In the genomic region with DNA sequence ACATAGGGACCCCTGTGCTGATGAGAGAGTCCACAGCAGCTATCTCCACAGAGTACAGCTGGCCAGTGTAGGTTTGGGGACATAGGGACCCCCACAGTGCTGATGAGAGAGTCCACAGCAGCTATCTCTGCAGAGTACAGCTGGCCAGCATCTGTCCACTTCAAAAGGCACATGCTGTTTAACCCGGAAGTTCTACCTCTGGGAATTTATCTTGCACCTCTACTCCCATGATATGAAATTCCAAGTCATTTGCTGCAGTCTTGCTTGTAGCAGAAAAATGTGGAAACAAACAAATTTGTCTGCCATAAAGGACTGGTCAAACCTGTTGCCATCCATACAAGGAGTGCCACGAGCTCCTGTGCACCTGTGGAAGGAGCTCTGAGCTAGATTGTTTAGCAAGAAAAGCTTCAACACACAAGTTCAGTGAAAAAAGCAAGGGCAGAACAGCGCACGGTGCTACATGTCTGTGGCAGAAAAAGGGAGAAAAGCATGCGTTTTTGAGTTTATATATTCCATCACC, we compare ENCODE assay signal across 1 cellular context.
TF ChIP-seq lines count a peak whose summit lies in the region.

No MANE protein-coding gene starts in this region.

TF ChIP-seq in WTC11, 78 proteins besides CTCF, POLR2A, EP300 and RAD21 (continued from another document):
- TF ChIP-seq, protein P1, sequence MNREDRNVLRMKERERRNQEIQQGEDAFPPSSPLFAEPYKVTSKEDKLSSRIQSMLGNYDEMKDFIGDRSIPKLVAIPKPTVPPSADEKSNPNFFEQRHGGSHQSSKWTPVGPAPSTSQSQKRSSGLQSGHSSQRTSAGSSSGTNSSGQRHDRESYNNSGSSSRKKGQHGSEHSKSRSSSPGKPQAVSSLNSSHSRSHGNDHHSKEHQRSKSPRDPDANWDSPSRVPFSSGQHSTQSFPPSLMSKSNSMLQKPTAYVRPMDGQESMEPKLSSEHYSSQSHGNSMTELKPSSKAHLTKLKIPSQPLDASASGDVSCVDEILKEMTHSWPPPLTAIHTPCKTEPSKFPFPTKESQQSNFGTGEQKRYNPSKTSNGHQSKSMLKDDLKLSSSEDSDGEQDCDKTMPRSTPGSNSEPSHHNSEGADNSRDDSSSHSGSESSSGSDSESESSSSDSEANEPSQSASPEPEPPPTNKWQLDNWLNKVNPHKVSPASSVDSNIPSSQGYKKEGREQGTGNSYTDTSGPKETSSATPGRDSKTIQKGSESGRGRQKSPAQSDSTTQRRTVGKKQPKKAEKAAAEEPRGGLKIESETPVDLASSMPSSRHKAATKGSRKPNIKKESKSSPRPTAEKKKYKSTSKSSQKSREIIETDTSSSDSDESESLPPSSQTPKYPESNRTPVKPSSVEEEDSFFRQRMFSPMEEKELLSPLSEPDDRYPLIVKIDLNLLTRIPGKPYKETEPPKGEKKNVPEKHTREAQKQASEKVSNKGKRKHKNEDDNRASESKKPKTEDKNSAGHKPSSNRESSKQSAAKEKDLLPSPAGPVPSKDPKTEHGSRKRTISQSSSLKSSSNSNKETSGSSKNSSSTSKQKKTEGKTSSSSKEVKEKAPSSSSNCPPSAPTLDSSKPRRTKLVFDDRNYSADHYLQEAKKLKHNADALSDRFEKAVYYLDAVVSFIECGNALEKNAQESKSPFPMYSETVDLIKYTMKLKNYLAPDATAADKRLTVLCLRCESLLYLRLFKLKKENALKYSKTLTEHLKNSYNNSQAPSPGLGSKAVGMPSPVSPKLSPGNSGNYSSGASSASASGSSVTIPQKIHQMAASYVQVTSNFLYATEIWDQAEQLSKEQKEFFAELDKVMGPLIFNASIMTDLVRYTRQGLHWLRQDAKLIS (CRISPR knock-in tag; IDR thresholded peaks at IDR 0.05; ENCODE audit: borderline replicate concordance): no peak
- TF ChIP-seq, protein P2, sequence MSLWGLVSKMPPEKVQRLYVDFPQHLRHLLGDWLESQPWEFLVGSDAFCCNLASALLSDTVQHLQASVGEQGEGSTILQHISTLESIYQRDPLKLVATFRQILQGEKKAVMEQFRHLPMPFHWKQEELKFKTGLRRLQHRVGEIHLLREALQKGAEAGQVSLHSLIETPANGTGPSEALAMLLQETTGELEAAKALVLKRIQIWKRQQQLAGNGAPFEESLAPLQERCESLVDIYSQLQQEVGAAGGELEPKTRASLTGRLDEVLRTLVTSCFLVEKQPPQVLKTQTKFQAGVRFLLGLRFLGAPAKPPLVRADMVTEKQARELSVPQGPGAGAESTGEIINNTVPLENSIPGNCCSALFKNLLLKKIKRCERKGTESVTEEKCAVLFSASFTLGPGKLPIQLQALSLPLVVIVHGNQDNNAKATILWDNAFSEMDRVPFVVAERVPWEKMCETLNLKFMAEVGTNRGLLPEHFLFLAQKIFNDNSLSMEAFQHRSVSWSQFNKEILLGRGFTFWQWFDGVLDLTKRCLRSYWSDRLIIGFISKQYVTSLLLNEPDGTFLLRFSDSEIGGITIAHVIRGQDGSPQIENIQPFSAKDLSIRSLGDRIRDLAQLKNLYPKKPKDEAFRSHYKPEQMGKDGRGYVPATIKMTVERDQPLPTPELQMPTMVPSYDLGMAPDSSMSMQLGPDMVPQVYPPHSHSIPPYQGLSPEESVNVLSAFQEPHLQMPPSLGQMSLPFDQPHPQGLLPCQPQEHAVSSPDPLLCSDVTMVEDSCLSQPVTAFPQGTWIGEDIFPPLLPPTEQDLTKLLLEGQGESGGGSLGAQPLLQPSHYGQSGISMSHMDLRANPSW (CRISPR knock-in tag; conservative IDR thresholded peaks at IDR 0.05; ENCODE audit: low read depth): no peak
- TF ChIP-seq, protein P3, sequence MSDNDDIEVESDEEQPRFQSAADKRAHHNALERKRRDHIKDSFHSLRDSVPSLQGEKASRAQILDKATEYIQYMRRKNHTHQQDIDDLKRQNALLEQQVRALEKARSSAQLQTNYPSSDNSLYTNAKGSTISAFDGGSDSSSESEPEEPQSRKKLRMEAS (CRISPR knock-in tag; IDR thresholded peaks at IDR 0.05): no peak
TF ChIP-seq in WTC11: peak in this region for 0.
